Comparison of ENCODE assay signal across 8 cellular contexts in the genomic region with DNA sequence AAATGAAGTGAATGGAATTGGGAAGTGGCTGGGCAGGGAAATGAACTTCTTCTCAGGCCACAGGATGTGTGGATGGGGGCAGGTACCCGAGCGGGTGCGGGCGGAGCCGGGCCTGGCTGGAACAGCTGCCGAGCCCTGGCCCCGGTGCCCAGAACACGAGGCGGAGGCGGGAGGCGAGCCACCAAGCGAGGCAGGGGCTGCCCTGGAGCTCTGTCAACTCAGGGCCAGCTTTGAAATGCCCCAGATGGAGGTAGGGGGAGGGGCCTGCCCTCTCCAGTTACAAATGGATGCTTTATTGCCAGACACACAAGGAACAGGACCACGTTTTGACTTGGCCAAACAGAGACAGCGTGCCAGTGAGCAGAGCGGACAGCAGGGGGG.
DNase-seq lines count a peak whose midpoint lies in the region; ATAC-seq and TF ChIP-seq lines count a peak whose summit lies in the region.

No MANE protein-coding gene starts in this region.

- H3K27ac Mint-ChIP-seq in stimulated activated naive CD8-positive, alpha-beta T cell treated with anti-CD3 and anti-CD28 coated beads, Interleukin-15, amount 100 ng/mL, for 72 hours, result no peak overlapping the region
- H3K27ac Mint-ChIP-seq in endothelial cell (ENCODE audit: unreplicated experiment) (no peak overlapping the region), nephron progenitor cell (peak overlapping the region; percentile 38)
- H3K27ac Mint-ChIP-seq in activated CD4-positive, alpha-beta memory T cell treated with anti-CD3 and anti-CD28 coated beads for 36 hours, result no peak overlapping the region

- POLR2A ChIA-PET in activated CD4-positive, alpha-beta memory T cell treated with anti-CD3 and anti-CD28 coated beads for 36 hours (lab: Charles Lee), result no interaction called here

- no peaks in the 10 kb centered on the region for H3K9me3 Mint-ChIP-seq in stimulated activated naive CD8-positive, alpha-beta T cell treated with anti-CD3 and anti-CD28 coated beads, Interleukin-15, amount 100 ng/mL, for 72 hours
- no peaks in the 10 kb centered on the region for H3K9me3 Mint-ChIP-seq in endothelial cell (ENCODE audit: unreplicated experiment)
- peaks cover 3% of the 10 kb centered on the region for H3K9me3 Mint-ChIP-seq in nephron progenitor cell
- no peaks in the 10 kb centered on the region for H3K9me3 Mint-ChIP-seq in activated CD4-positive, alpha-beta memory T cell treated with anti-CD3 and anti-CD28 coated beads for 36 hours

- DNase-seq in stimulated activated naive CD8-positive, alpha-beta T cell treated with anti-CD3 and anti-CD28 coated beads, Interleukin-15, amount 100 ng/mL, for 72 hours, result no peak
- no peak for DNase-seq in stimulated activated naive CD8-positive, alpha-beta T cell treated with anti-CD3 and anti-CD28 coated beads, Interleukin-15, Interleukin-2, amounts not matched to agents 100 U/mL and 50 U/mL, for 24 hours
- DNase-seq in endothelial cell (ENCODE audit: low spot score) (no peak), nephron progenitor cell (peak; percentile 40)
- DNase-seq in activated CD4-positive, alpha-beta memory T cell treated with anti-CD3 and anti-CD28 coated beads for 36 hours, result no peak

- TF ChIP-seq CTCF in endothelial cell (IDR thresholded peaks at IDR 0.05; ENCODE audit: unreplicated experiment) (no peak), nephron progenitor cell (IDR thresholded peaks at IDR 0.05) (no peak)

- peak; percentile 32 for ATAC-seq in stimulated activated naive CD8-positive, alpha-beta T cell treated with anti-CD3 and anti-CD28 coated beads, Interleukin-15, amount 100 ng/mL, for 72 hours
- ATAC-seq in stimulated activated naive CD8-positive, alpha-beta T cell treated with anti-CD3 and anti-CD28 coated beads, Interleukin-15, Interleukin-2, amounts not matched to agents 100 U/mL and 50 U/mL, for 24 hours, result no peak
- ATAC-seq in HG02973 (IDR thresholded peaks at IDR 0.05; ENCODE audit: unreplicated experiment) (no peak), HG03159 (IDR thresholded peaks at IDR 0.05; ENCODE audit: unreplicated experiment) (no peak), HG03175 (IDR thresholded peaks at IDR 0.05; ENCODE audit: unreplicated experiment) (no peak)

- intact Hi-C loops in activated CD4-positive, alpha-beta memory T cell treated with anti-CD3 and anti-CD28 coated beads for 36 hours (cut with micrococcal nuclease), result no loop called here

- no peak overlapping the region for H3K4me3 Mint-ChIP-seq in stimulated activated naive CD8-positive, alpha-beta T cell treated with anti-CD3 and anti-CD28 coated beads, Interleukin-15, amount 100 ng/mL, for 72 hours
- H3K4me3 Mint-ChIP-seq in endothelial cell (ENCODE audit: unreplicated experiment) (peak overlapping the region; percentile 15), nephron progenitor cell (peak overlapping the region; percentile 8)
- no peak overlapping the region for H3K4me3 Mint-ChIP-seq in activated CD4-positive, alpha-beta memory T cell treated with anti-CD3 and anti-CD28 coated beads for 36 hours

- H3K4me1 Mint-ChIP-seq in stimulated activated naive CD8-positive, alpha-beta T cell treated with anti-CD3 and anti-CD28 coated beads, Interleukin-15, amount 100 ng/mL, for 72 hours, result peaks cover 16% of the 10 kb centered on the region
- peaks cover 7% of the 10 kb centered on the region for H3K4me1 Mint-ChIP-seq in endothelial cell (ENCODE audit: unreplicated experiment)
- peaks cover 37% of the 10 kb centered on the region for H3K4me1 Mint-ChIP-seq in nephron progenitor cell
- H3K4me1 Mint-ChIP-seq in activated CD4-positive, alpha-beta memory T cell treated with anti-CD3 and anti-CD28 coated beads for 36 hours (ENCODE audit: low read depth), result no peaks in the 10 kb centered on the region

- H3K36me3 Mint-ChIP-seq in endothelial cell (ENCODE audit: low read depth, unreplicated experiment) (peaks cover 23% of the 10 kb centered on the region), nephron progenitor cell (ENCODE audit: low read depth) (peaks cover 23% of the 10 kb centered on the region)
- H3K36me3 Mint-ChIP-seq in activated CD4-positive, alpha-beta memory T cell treated with anti-CD3 and anti-CD28 coated beads for 36 hours, result peaks cover 6% of the 10 kb centered on the region

- CTCF ChIA-PET in activated CD4-positive, alpha-beta memory T cell treated with anti-CD3 and anti-CD28 coated beads for 36 hours (lab: Charles Lee), result no interaction called here

- no peaks in the 10 kb centered on the region for H3K27me3 Mint-ChIP-seq in stimulated activated naive CD8-positive, alpha-beta T cell treated with anti-CD3 and anti-CD28 coated beads, Interleukin-15, amount 100 ng/mL, for 72 hours
- H3K27me3 Mint-ChIP-seq in endothelial cell (ENCODE audit: unreplicated experiment) (peaks cover 11% of the 10 kb centered on the region), nephron progenitor cell (ENCODE audit: low read depth, poor library complexity) (no peaks in the 10 kb centered on the region)
- H3K27me3 Mint-ChIP-seq in activated CD4-positive, alpha-beta memory T cell treated with anti-CD3 and anti-CD28 coated beads for 36 hours, result no peaks in the 10 kb centered on the region

Comparison
In these comparisons a context has a peak if more than half of its experiments do, and no peak if none do; other contexts are left out.
1. H3K4me3 Mint-ChIP-seq: peak in endothelial cell (single experiment) and nephron progenitor cell (single experiment); none in stimulated activated naive CD8-positive, alpha-beta T cell treated with anti-CD3 and anti-CD28 coated beads, Interleukin-15, amount 100 ng/mL, for 72 hours (0 of 2) and activated CD4-positive, alpha-beta memory T cell treated with anti-CD3 and anti-CD28 coated beads for 36 hours (single experiment).